ENCODE assay signal across 17 cellular contexts in the genomic region with DNA sequence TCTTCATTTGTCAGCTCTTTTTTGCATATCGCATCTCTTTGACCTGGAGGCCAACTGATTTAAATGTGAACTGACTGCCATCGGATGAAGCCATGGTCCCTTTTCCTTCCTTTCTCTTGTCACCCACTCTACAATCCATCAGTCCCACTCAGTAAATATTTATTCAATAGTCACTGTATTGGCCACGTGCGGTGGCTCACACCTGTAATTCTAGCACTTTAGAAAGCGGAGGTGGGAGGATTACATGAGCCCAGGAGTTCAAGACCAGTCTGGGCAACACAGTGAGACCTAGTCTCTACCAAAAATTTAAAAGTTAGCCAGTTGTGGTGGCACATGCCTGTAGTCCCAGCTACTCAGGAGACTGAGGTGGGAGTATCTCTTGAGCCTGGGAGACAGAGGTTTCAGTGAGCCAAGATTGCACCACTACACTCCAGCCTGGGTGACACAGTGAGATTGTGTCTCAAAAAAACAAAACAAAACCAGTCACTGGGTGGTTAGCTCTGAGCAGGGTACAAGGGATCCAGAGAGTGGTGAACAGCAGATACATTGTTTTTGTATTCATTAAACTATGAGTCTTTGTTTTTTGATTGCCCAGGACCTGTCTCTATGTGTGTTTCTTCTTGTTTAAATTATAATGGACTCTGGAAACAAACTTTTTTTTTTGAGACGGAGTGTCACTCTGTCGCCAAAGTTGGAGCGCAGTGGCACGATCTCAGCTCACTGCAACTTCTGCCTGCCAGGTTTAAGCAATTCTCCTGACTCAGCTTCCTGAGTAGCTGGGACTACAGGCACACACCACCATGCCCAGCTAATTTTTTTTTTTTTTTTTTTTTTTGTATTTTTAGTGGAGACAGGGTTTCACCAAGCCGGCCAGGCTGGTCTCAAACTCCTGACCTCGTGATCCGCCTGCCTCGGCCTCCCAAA. TPM values are rescaled to one million over a fixed set of nuclear protein-coding genes. Genes with fewer than 3 reads are reported as not detected.
DNase-seq lines count a peak whose midpoint lies in the region; ATAC-seq and TF ChIP-seq lines count a peak whose summit lies in the region.
"Had no signal": no experiment of that assay in that cellular context is flagged by ENCODE, and none has a peak within 500 bp of the region (broad histone marks: within the 10 kb centered on the region; RNA-seq: fewer than 3 reads in every experiment).

No MANE protein-coding gene starts in this region.

- no peak for ATAC-seq in activated CD4-positive, alpha-beta T cell treated with anti-CD3 and anti-CD28 coated beads for 36 hours
- ATAC-seq in activated T-helper 17 cell treated with anti-CD3 and anti-CD28 coated beads, Interleukin-2, amount 50 U/mL, for 72 hours (replicated peaks) = no peak
- ATAC-seq: heart left ventricle, left colon had no signal

- H3K4me3 ChIP-seq in liver (ENCODE audit: low read depth in 1 of 3, low read length in 3 of 3) = no peak overlapping the region
- H3K4me3 ChIP-seq: A549, heart left ventricle had no signal

- peak overlapping the region; percentile 75 to 77 for H3K27ac ChIP-seq in liver (ENCODE audit: low read depth in 1 of 2, low read length in 2 of 2)
- H3K27ac ChIP-seq: heart left ventricle had no signal

- H3K27me3 Mint-ChIP-seq in activated CD4-positive, alpha-beta T cell treated with anti-CD3 and anti-CD28 coated beads for 36 hours = no peaks in the 10 kb centered on the region
- no peaks in the 10 kb centered on the region for H3K27me3 Mint-ChIP-seq in activated CD4-positive, alpha-beta T cell treated with anti-CD3 and anti-CD28 coated beads, Interleukin-2, amount 10 ng/mL, durations not matched to agents 7 days and 5 days
- no peaks in the 10 kb centered on the region for H3K27me3 Mint-ChIP-seq in activated T-helper 17 cell treated with anti-CD3 and anti-CD28 coated beads, Interleukin-2, amount 50 U/mL, for 72 hours

- H3K4me3 Mint-ChIP-seq in activated CD4-positive, alpha-beta T cell treated with anti-CD3 and anti-CD28 coated beads for 36 hours = no peak overlapping the region
- H3K4me3 Mint-ChIP-seq in activated CD4-positive, alpha-beta T cell treated with anti-CD3 and anti-CD28 coated beads, Interleukin-2, amount 10 ng/mL, durations not matched to agents 7 days and 5 days = no peak overlapping the region
- no peak overlapping the region for H3K4me3 Mint-ChIP-seq in activated T-helper 17 cell treated with anti-CD3 and anti-CD28 coated beads, Interleukin-2, amount 50 U/mL, for 72 hours
- H3K4me3 Mint-ChIP-seq: T-helper 1 cell treated with Interleukin-12 subunit alpha and Interleukin-12 subunit beta and Interleukin-4 antibody, amounts not matched to agents 30 μg/mL and 1 μg/mL, for 36 hours had no signal

- intact Hi-C loops in activated CD4-positive, alpha-beta T cell treated with anti-CD3 and anti-CD28 coated beads for 36 hours (cut with DNase I, micrococcal nuclease) = no loop called here

- DNase-seq in activated CD4-positive, alpha-beta T cell treated with anti-CD3 and anti-CD28 coated beads for 36 hours = no peak
- DNase-seq in activated CD4-positive, alpha-beta T cell treated with anti-CD3 and anti-CD28 coated beads, Interleukin-2, amount 10 ng/mL, durations not matched to agents 7 days and 5 days = no peak
- DNase-seq in superior temporal gyrus (ENCODE audit: extremely low spot score) (peak; percentile 78), HT-29 (ENCODE audit: low spot score) (no peak), SW 1271 (lab: John Stamatoyannopoulos, UW) (no peak), NCI-H1436 (lab: John Stamatoyannopoulos, UW) (no peak)
- DNase-seq: activated CD4-positive, alpha-beta T cell treated with anti-CD3 and anti-CD28 coated beads, Interleukin-2, amount 50 U/mL, for 4 hours; Caco-2; heart left ventricle; Karpas-422; left colon; NCI-H2171; stimulated activated CD4-positive, alpha-beta T cell treated with anti-CD3 and anti-CD28 coated beads, Interleukin-12 subunit alpha, Interleukin-12 subunit beta, amount 100 ng/mL, for 4 hours had no signal

- peaks cover 4 to 15% (median 10%) of the 10 kb centered on the region in 4 donors for H3K36me3 ChIP-seq in liver (ENCODE audit: control insufficient read depth in 4 of 4, insufficient read depth in 3 of 4, low read depth in 1 of 4, low read length in 3 of 4)

- H3K4me1 ChIP-seq in liver (ENCODE audit: control insufficient read depth in 4 of 4, insufficient read depth in 4 of 4, low read length in 3 of 4) = peaks cover 6 to 51% (median 37%) of the 10 kb centered on the region in 4 donors

- TF ChIP-seq CTCF in liver (IDR thresholded peaks at IDR 0.05; ENCODE audit: low read depth, low read length, missing input control) = no peak

- H3K27me3 ChIP-seq in liver (ENCODE audit: control insufficient read depth in 4 of 4, insufficient read depth in 4 of 4, low read length in 3 of 4) = no peaks in the 10 kb centered on the region
- H3K27me3 ChIP-seq: heart left ventricle had no signal

- POLR2A ChIA-PET in activated CD4-positive, alpha-beta T cell treated with anti-CD3 and anti-CD28 coated beads for 36 hours (lab: Charles Lee) = no interaction called here
- POLR2A ChIA-PET in activated CD4-positive, alpha-beta T cell treated with anti-CD3 and anti-CD28 coated beads, Interleukin-2, amount 10 ng/mL, durations not matched to agents 7 days and 5 days (lab: Charles Lee) = no interaction called here

- no peaks in the 10 kb centered on the region for H3K9me3 ChIP-seq in liver (ENCODE audit: control insufficient read depth in 4 of 4, low read length in 3 of 4)
- H3K9me3 ChIP-seq: A549, Caco-2, heart left ventricle had no signal

- CTCF ChIA-PET in activated CD4-positive, alpha-beta T cell treated with anti-CD3 and anti-CD28 coated beads for 36 hours (lab: Charles Lee) = interaction anchor here (0.6 to 2.0 kb wide), 9 partner anchors 16 to 349 kb away, joined by 3 to 10 read pairs (median 4); no protein-coding TSS in a partner anchor
- CTCF ChIA-PET in activated CD4-positive, alpha-beta T cell treated with anti-CD3 and anti-CD28 coated beads, Interleukin-2, amount 10 ng/mL, durations not matched to agents 7 days and 5 days (lab: Charles Lee) = interaction anchor here (0.6 to 2.5 kb wide), 6 partner anchors 10 to 78 kb away, joined by 3 to 8 read pairs (median 4); no protein-coding TSS in a partner anchor

- whole genome bisulfite sequencing in liver = 36% methylated on average over 13 of the region's 13 CpGs

- H3K36me3 Mint-ChIP-seq in activated CD4-positive, alpha-beta T cell treated with anti-CD3 and anti-CD28 coated beads for 36 hours (ENCODE audit: low read depth) = peaks cover 20% of the 10 kb centered on the region
- H3K36me3 Mint-ChIP-seq in activated CD4-positive, alpha-beta T cell treated with anti-CD3 and anti-CD28 coated beads, Interleukin-2, amount 10 ng/mL, durations not matched to agents 7 days and 5 days (ENCODE audit: low read depth) = peaks cover 17% of the 10 kb centered on the region
- peaks cover 43% of the 10 kb centered on the region for H3K36me3 Mint-ChIP-seq in activated T-helper 17 cell treated with anti-CD3 and anti-CD28 coated beads, Interleukin-2, amount 50 U/mL, for 72 hours (ENCODE audit: low read depth)

- no peaks in the 10 kb centered on the region for H3K9me3 Mint-ChIP-seq in activated CD4-positive, alpha-beta T cell treated with anti-CD3 and anti-CD28 coated beads for 36 hours (ENCODE audit: low read depth)
- H3K9me3 Mint-ChIP-seq in activated CD4-positive, alpha-beta T cell treated with anti-CD3 and anti-CD28 coated beads, Interleukin-2, amount 10 ng/mL, durations not matched to agents 7 days and 5 days = no peaks in the 10 kb centered on the region
- H3K9me3 Mint-ChIP-seq in activated T-helper 17 cell treated with anti-CD3 and anti-CD28 coated beads, Interleukin-2, amount 50 U/mL, for 72 hours = no peaks in the 10 kb centered on the region
- H3K9me3 Mint-ChIP-seq: T-helper 1 cell treated with Interleukin-12 subunit alpha and Interleukin-12 subunit beta and Interleukin-4 antibody, amounts not matched to agents 30 μg/mL and 1 μg/mL, for 36 hours had no signal

- H3K4me1 Mint-ChIP-seq in activated CD4-positive, alpha-beta T cell treated with anti-CD3 and anti-CD28 coated beads for 36 hours = peaks cover 17% of the 10 kb centered on the region
- H3K4me1 Mint-ChIP-seq in activated CD4-positive, alpha-beta T cell treated with anti-CD3 and anti-CD28 coated beads, Interleukin-2, amount 10 ng/mL, durations not matched to agents 7 days and 5 days = peaks cover 14% of the 10 kb centered on the region
- H3K4me1 Mint-ChIP-seq in activated T-helper 17 cell treated with anti-CD3 and anti-CD28 coated beads, Interleukin-2, amount 50 U/mL, for 72 hours = peaks cover 15% of the 10 kb centered on the region

- no peak for TF ChIP-seq RAD21 in liver (IDR thresholded peaks at IDR 0.05)

- no peak overlapping the region for H3K9ac ChIP-seq in liver (ENCODE audit: low read depth in 1 of 2, low read length in 2 of 2)

- H3K27ac Mint-ChIP-seq in activated CD4-positive, alpha-beta T cell treated with anti-CD3 and anti-CD28 coated beads for 36 hours = peak overlapping the region; percentile 4
- H3K27ac Mint-ChIP-seq in activated CD4-positive, alpha-beta T cell treated with anti-CD3 and anti-CD28 coated beads, Interleukin-2, amount 10 ng/mL, durations not matched to agents 7 days and 5 days = no peak overlapping the region
- H3K27ac Mint-ChIP-seq in activated T-helper 17 cell treated with anti-CD3 and anti-CD28 coated beads, Interleukin-2, amount 50 U/mL, for 72 hours = peak overlapping the region; percentile 11
- H3K27ac Mint-ChIP-seq: T-helper 1 cell treated with Interleukin-12 subunit alpha and Interleukin-12 subunit beta and Interleukin-4 antibody, amounts not matched to agents 30 μg/mL and 1 μg/mL, for 36 hours had no signal

RNA-seq across cellular contexts. Expression of gene PHAF1, which starts 6.9 kb away (rescaled TPM):
- 10 to 100 TPM; 12.7 to 14.0 TPM for total RNA-seq in activated CD4-positive, alpha-beta T cell treated with anti-CD3 and anti-CD28 coated beads for 36 hours
- total RNA-seq in activated CD4-positive, alpha-beta T cell treated with anti-CD3 and anti-CD28 coated beads, Interleukin-2, amount 10 ng/mL, durations not matched to agents 7 days and 5 days = 10 to 100 TPM; 15.2 to 19.0 TPM
- total RNA-seq in activated T-helper 17 cell treated with anti-CD3 and anti-CD28 coated beads, Interleukin-2, amount 50 U/mL, for 72 hours = 10 to 100 TPM; 14.8 to 18.0 TPM
- total RNA-seq in liver = 10 to 100 TPM; 29.1 to 42.4 TPM
- 10 to 100 TPM; 26.6 to 27.7 TPM for polyA plus RNA-seq in liver
- total RNA-seq in HT-29 (2014; rRNA removed; shearing (Covaris generic)) = 13.6 and 15.4 TPM in 2 replicates

RNA-seq across cellular contexts. Expression of gene B3GNT9, which starts 34.1 kb away (rescaled TPM):
- total RNA-seq in activated CD4-positive, alpha-beta T cell treated with anti-CD3 and anti-CD28 coated beads for 36 hours = 1 to 10 TPM; 2.3 to 3.0 TPM
- total RNA-seq in activated CD4-positive, alpha-beta T cell treated with anti-CD3 and anti-CD28 coated beads, Interleukin-2, amount 10 ng/mL, durations not matched to agents 7 days and 5 days = 1 to 10 TPM; 7.1 to 7.2 TPM
- total RNA-seq in activated T-helper 17 cell treated with anti-CD3 and anti-CD28 coated beads, Interleukin-2, amount 50 U/mL, for 72 hours = 10 to 100 TPM in 1 of 2 donors, 1 to 10 TPM in 1; 8.3 to 12.3 TPM
- total RNA-seq in liver = 1 to 10 TPM; 1.2 to 2.3 TPM
- polyA plus RNA-seq in liver = 1 to 10 TPM in 1 of 2 donors, under 1 TPM in 1; 0.43 to 1.6 TPM
- 10.7 and 13.5 TPM in 2 replicates for total RNA-seq in HT-29 (2014; rRNA removed; shearing (Covaris generic))

RNA-seq across cellular contexts. Expression of gene TRADD, which starts 43.1 kb away (rescaled TPM):
- 10 to 100 TPM; 22.0 to 34.0 TPM for total RNA-seq in activated CD4-positive, alpha-beta T cell treated with anti-CD3 and anti-CD28 coated beads for 36 hours
- total RNA-seq in activated CD4-positive, alpha-beta T cell treated with anti-CD3 and anti-CD28 coated beads, Interleukin-2, amount 10 ng/mL, durations not matched to agents 7 days and 5 days = 10 to 100 TPM; 47.2 to 57.5 TPM
- total RNA-seq in activated T-helper 17 cell treated with anti-CD3 and anti-CD28 coated beads, Interleukin-2, amount 50 U/mL, for 72 hours = 10 to 100 TPM; 36.3 to 65.9 TPM
- total RNA-seq in liver = 10 to 100 TPM in 1 of 2 donors, 1 to 10 TPM in 1; 5.7 to 10.5 TPM
- 10 to 100 TPM in 1 of 2 donors, 1 to 10 TPM in 1; 9.7 to 10.8 TPM for polyA plus RNA-seq in liver
- total RNA-seq in HT-29 (2014; rRNA removed; shearing (Covaris generic)) = 33.6 and 35.4 TPM in 2 replicates

RNA-seq across cellular contexts. Expression of gene FBXL8, which starts 43.1 kb away (rescaled TPM):
- 10 to 100 TPM; 15.5 to 21.0 TPM for total RNA-seq in activated CD4-positive, alpha-beta T cell treated with anti-CD3 and anti-CD28 coated beads for 36 hours
- total RNA-seq in activated CD4-positive, alpha-beta T cell treated with anti-CD3 and anti-CD28 coated beads, Interleukin-2, amount 10 ng/mL, durations not matched to agents 7 days and 5 days = 10 to 100 TPM; 35.7 to 46.6 TPM
- total RNA-seq in activated T-helper 17 cell treated with anti-CD3 and anti-CD28 coated beads, Interleukin-2, amount 50 U/mL, for 72 hours = 100 to 1,000 TPM in 1 of 2 donors, 10 to 100 TPM in 1; 33.1 to 108 TPM
- total RNA-seq in liver = 1 to 10 TPM; 1.4 to 9.2 TPM
- 1 to 10 TPM; 6.1 to 6.2 TPM for polyA plus RNA-seq in liver
- total RNA-seq in HT-29 (2014; rRNA removed; shearing (Covaris generic)) = 27.7 and 34.6 TPM in 2 replicates

RNA-seq across cellular contexts. Expression of gene HSF4, which starts 47.9 kb away (rescaled TPM):
- 10 to 100 TPM; 15.7 to 20.7 TPM for total RNA-seq in activated CD4-positive, alpha-beta T cell treated with anti-CD3 and anti-CD28 coated beads for 36 hours
- total RNA-seq in activated CD4-positive, alpha-beta T cell treated with anti-CD3 and anti-CD28 coated beads, Interleukin-2, amount 10 ng/mL, durations not matched to agents 7 days and 5 days = 10 to 100 TPM; 49.6 to 58.1 TPM
- total RNA-seq in activated T-helper 17 cell treated with anti-CD3 and anti-CD28 coated beads, Interleukin-2, amount 50 U/mL, for 72 hours = 100 to 1,000 TPM in 1 of 2 donors, 10 to 100 TPM in 1; 71.3 to 325 TPM
- 1 to 10 TPM in 1 of 2 donors, under 1 TPM in 1; 0.42 to 5.1 TPM for total RNA-seq in liver
- polyA plus RNA-seq in liver = 1 to 10 TPM; 3.8 to 4.9 TPM
- 42.1 and 44.2 TPM in 2 replicates for total RNA-seq in HT-29 (2014; rRNA removed; shearing (Covaris generic))
